10 cellular contexts compared by ENCODE assay signal in genomic region chr14:88380405-88380804, GRCh38. TPM values are rescaled to one million over a fixed set of nuclear protein-coding genes. Genes with fewer than 3 reads are reported as not detected.
A peak's percentile ranks its signal among the peaks of the same experiment; 100 is the strongest.
DNase-seq lines count a peak whose midpoint lies in the region; ATAC-seq, FAIRE-seq and TF ChIP-seq lines count a peak whose summit lies in the region.
"Had no signal": no experiment of that assay in that cellular context is flagged by ENCODE, and none has a peak within 500 bp of the region (broad histone marks: within the 10 kb centered on the region; RNA-seq: fewer than 3 reads in every experiment).

No MANE protein-coding gene starts in this region.

- H3K27ac ChIP-seq in testis: no peak overlapping the region
- H3K27ac ChIP-seq: coronary artery had no signal

- H3K4me1 ChIP-seq in testis: peaks cover 3% of the 10 kb centered on the region

- H3K9me3 Mint-ChIP-seq in activated CD8-positive, alpha-beta T cell treated with anti-CD3 and anti-CD28 coated beads for 36 hours: no peaks in the 10 kb centered on the region
- H3K9me3 Mint-ChIP-seq in activated CD8-positive, alpha-beta T cell treated with anti-CD3 and anti-CD28 coated beads, Interleukin-2, amount 10 ng/mL, durations not matched to agents 7 days and 5 days (ENCODE audit: insufficient read depth): no peaks in the 10 kb centered on the region
- H3K9me3 Mint-ChIP-seq in stimulated activated effector memory CD8-positive, alpha-beta T cell treated with anti-CD3 and anti-CD28 coated beads, Interleukin-12 subunit alpha, Interleukin-12 subunit beta, amount 100 ng/mL, for 72 hours: no peaks in the 10 kb centered on the region

- intact Hi-C loops in activated CD8-positive, alpha-beta T cell treated with anti-CD3 and anti-CD28 coated beads for 36 hours (cut with micrococcal nuclease): no loop called here
- intact Hi-C loops in testis (cut with DNase I; ENCODE audit: low total_unique reads): loop anchor here (10.0 kb wide), 1 partner anchor 174 kb away; the partner anchor contains the start of gene PTPN21

- no peaks in the 10 kb centered on the region for H3K9me3 ChIP-seq in testis

- H3K4me1 Mint-ChIP-seq in activated CD8-positive, alpha-beta T cell treated with anti-CD3 and anti-CD28 coated beads for 36 hours (ENCODE audit: low read depth): peaks cover 8% of the 10 kb centered on the region
- H3K4me1 Mint-ChIP-seq in activated CD8-positive, alpha-beta T cell treated with anti-CD3 and anti-CD28 coated beads, Interleukin-2, amount 10 ng/mL, durations not matched to agents 7 days and 5 days (ENCODE audit: low read depth): peaks cover 14% of the 10 kb centered on the region
- H3K4me1 Mint-ChIP-seq in stimulated activated effector memory CD8-positive, alpha-beta T cell treated with anti-CD3 and anti-CD28 coated beads, Interleukin-12 subunit alpha, Interleukin-12 subunit beta, amount 100 ng/mL, for 72 hours: no peaks in the 10 kb centered on the region

- DNase-seq in activated CD8-positive, alpha-beta T cell treated with anti-CD3 and anti-CD28 coated beads for 36 hours: no peak
- DNase-seq in activated CD8-positive, alpha-beta T cell treated with anti-CD3 and anti-CD28 coated beads, Interleukin-2, amount 10 ng/mL, durations not matched to agents 7 days and 5 days: no peak
- DNase-seq in NCI-H748 (lab: John Stamatoyannopoulos, UW; ENCODE audit: unreplicated experiment): peak; percentile 69
- DNase-seq in testis: no peak
- no peak for DNase-seq in activated CD4-positive, alpha-beta T cell treated with anti-CD3 and anti-CD28 coated beads, Interleukin-2, amount 50 U/mL, for 48 hours
- DNase-seq in cortex of kidney (lab: John Stamatoyannopoulos, UW): no peak
- DNase-seq in stimulated activated effector memory CD8-positive, alpha-beta T cell treated with anti-CD3 and anti-CD28 coated beads, Interleukin-12 subunit alpha, Interleukin-12 subunit beta, amount 100 ng/mL, for 72 hours (ENCODE audit: low spot score in 2 of 2): no peak
- DNase-seq: H7 had no signal

- no peak overlapping the region for H3K27ac Mint-ChIP-seq in activated CD8-positive, alpha-beta T cell treated with anti-CD3 and anti-CD28 coated beads for 36 hours
- no peak overlapping the region for H3K27ac Mint-ChIP-seq in activated CD8-positive, alpha-beta T cell treated with anti-CD3 and anti-CD28 coated beads, Interleukin-2, amount 10 ng/mL, durations not matched to agents 7 days and 5 days
- no peak overlapping the region for H3K27ac Mint-ChIP-seq in stimulated activated effector memory CD8-positive, alpha-beta T cell treated with anti-CD3 and anti-CD28 coated beads, Interleukin-12 subunit alpha, Interleukin-12 subunit beta, amount 100 ng/mL, for 72 hours

- H3K4me3 Mint-ChIP-seq in activated CD8-positive, alpha-beta T cell treated with anti-CD3 and anti-CD28 coated beads for 36 hours: no peak overlapping the region
- no peak overlapping the region for H3K4me3 Mint-ChIP-seq in activated CD8-positive, alpha-beta T cell treated with anti-CD3 and anti-CD28 coated beads, Interleukin-2, amount 10 ng/mL, durations not matched to agents 7 days and 5 days
- no peak overlapping the region for H3K4me3 Mint-ChIP-seq in stimulated activated effector memory CD8-positive, alpha-beta T cell treated with anti-CD3 and anti-CD28 coated beads, Interleukin-12 subunit alpha, Interleukin-12 subunit beta, amount 100 ng/mL, for 72 hours

- peak; percentile 17 for TF ChIP-seq CTCF in activated CD8-positive, alpha-beta T cell treated with anti-CD3 and anti-CD28 coated beads for 36 hours (IDR thresholded peaks at IDR 0.05)
- peak in 2 of 3 experiments; percentile 14 to 15 for TF ChIP-seq CTCF in testis (IDR thresholded peaks at IDR 0.05)

- WGBS in testis, 2 donors: 31 to 46% methylated on average over 3 of the region's 3 CpGs

- H3K36me3 ChIP-seq in testis (ENCODE audit: low read depth, missing control alignments): no peaks in the 10 kb centered on the region

- POLR2A ChIA-PET in activated CD8-positive, alpha-beta T cell treated with anti-CD3 and anti-CD28 coated beads for 36 hours (lab: Charles Lee): no interaction called here
- POLR2A ChIA-PET in activated CD8-positive, alpha-beta T cell treated with anti-CD3 and anti-CD28 coated beads, Interleukin-2, amount 10 ng/mL, durations not matched to agents 7 days and 5 days (lab: Charles Lee): no interaction called here

- no peak overlapping the region for H3K4me3 ChIP-seq in testis
- H3K4me3 ChIP-seq: coronary artery had no signal

- FAIRE-seq in endometrium (lab: Jason Lieb, UNC): peak; percentile 12

- no peaks in the 10 kb centered on the region for H3K27me3 Mint-ChIP-seq in activated CD8-positive, alpha-beta T cell treated with anti-CD3 and anti-CD28 coated beads for 36 hours
- H3K27me3 Mint-ChIP-seq in activated CD8-positive, alpha-beta T cell treated with anti-CD3 and anti-CD28 coated beads, Interleukin-2, amount 10 ng/mL, durations not matched to agents 7 days and 5 days (ENCODE audit: low read depth): peaks cover 17% of the 10 kb centered on the region

- H3K27me3 ChIP-seq in testis: no peaks in the 10 kb centered on the region

- no peak for ATAC-seq in activated CD8-positive, alpha-beta T cell treated with anti-CD3 and anti-CD28 coated beads for 36 hours
- ATAC-seq in activated CD8-positive, alpha-beta T cell treated with anti-CD3 and anti-CD28 coated beads, Interleukin-2, amount 10 ng/mL, durations not matched to agents 7 days and 5 days: no peak
- ATAC-seq in stimulated activated effector memory CD8-positive, alpha-beta T cell treated with anti-CD3 and anti-CD28 coated beads, Interleukin-12 subunit alpha, Interleukin-12 subunit beta, amount 100 ng/mL, for 72 hours: no peak

- TF ChIP-seq POLR2A in testis (IDR thresholded peaks at IDR 0.05): no peak

- CTCF ChIA-PET in activated CD8-positive, alpha-beta T cell treated with anti-CD3 and anti-CD28 coated beads for 36 hours (lab: Charles Lee): interaction anchor here (2.3 to 2.5 kb wide), 2 partner anchors 12 to 191 kb away, joined by 5 to 13 read pairs; no protein-coding TSS in a partner anchor
- CTCF ChIA-PET in activated CD8-positive, alpha-beta T cell treated with anti-CD3 and anti-CD28 coated beads, Interleukin-2, amount 10 ng/mL, durations not matched to agents 7 days and 5 days (lab: Charles Lee): interaction anchor here (0.8 to 3.0 kb wide), 5 partner anchors 10 to 482 kb away, joined by 3 to 18 read pairs (median 6); no protein-coding TSS in a partner anchor

- no peaks in the 10 kb centered on the region for H3K36me3 Mint-ChIP-seq in activated CD8-positive, alpha-beta T cell treated with anti-CD3 and anti-CD28 coated beads for 36 hours (ENCODE audit: low read depth)
- H3K36me3 Mint-ChIP-seq in activated CD8-positive, alpha-beta T cell treated with anti-CD3 and anti-CD28 coated beads, Interleukin-2, amount 10 ng/mL, durations not matched to agents 7 days and 5 days (ENCODE audit: low read depth): peaks cover 2% of the 10 kb centered on the region
- H3K36me3 Mint-ChIP-seq in stimulated activated effector memory CD8-positive, alpha-beta T cell treated with anti-CD3 and anti-CD28 coated beads, Interleukin-12 subunit alpha, Interleukin-12 subunit beta, amount 100 ng/mL, for 72 hours: peaks cover 3% of the 10 kb centered on the region

RNA-seq across cellular contexts. Expression of gene SPATA7, which starts 5.1 kb away (rescaled TPM):
- 1 to 10 TPM; 3.0 to 3.1 TPM for total RNA-seq in activated CD8-positive, alpha-beta T cell treated with anti-CD3 and anti-CD28 coated beads for 36 hours
- 1 to 10 TPM; 3.3 to 4.3 TPM for total RNA-seq in activated CD8-positive, alpha-beta T cell treated with anti-CD3 and anti-CD28 coated beads, Interleukin-2, amount 10 ng/mL, durations not matched to agents 7 days and 5 days
- total RNA-seq in testis: 100 to 1,000 TPM in 1 of 2 donors, 10 to 100 TPM in 1; 54.8 to 113 TPM
- 87.3 TPM for polyA plus RNA-seq in testis (ENCODE audit: insufficient read depth, low read depth, low replicate concordance)

RNA-seq across cellular contexts. Expression of gene KCNK10, which starts 57.3 kb away (rescaled TPM):
- not detected for total RNA-seq in activated CD8-positive, alpha-beta T cell treated with anti-CD3 and anti-CD28 coated beads for 36 hours
- total RNA-seq in activated CD8-positive, alpha-beta T cell treated with anti-CD3 and anti-CD28 coated beads, Interleukin-2, amount 10 ng/mL, durations not matched to agents 7 days and 5 days: not detected
- total RNA-seq in testis: 1 to 10 TPM; 1.6 to 4.2 TPM
- 0.55 TPM for polyA plus RNA-seq in testis (ENCODE audit: insufficient read depth, low read depth, low replicate concordance)

Comparison
In these comparisons a context has a peak if more than half of its experiments do, and no peak if none do; other contexts are left out.
1. RNA of gene SPATA7, which starts 5.1 kb away (total RNA-seq): 54.8 to 113 TPM in testis; 3.3 to 4.3 TPM in activated CD8-positive, alpha-beta T cell treated with anti-CD3 and anti-CD28 coated beads, Interleukin-2, amount 10 ng/mL, durations not matched to agents 7 days and 5 days and 3.0 to 3.1 TPM in activated CD8-positive, alpha-beta T cell treated with anti-CD3 and anti-CD28 coated beads for 36 hours; every median in the first group is over 10 times any median in the second.